8 cellular contexts compared by ENCODE assay signal in the genomic region with DNA sequence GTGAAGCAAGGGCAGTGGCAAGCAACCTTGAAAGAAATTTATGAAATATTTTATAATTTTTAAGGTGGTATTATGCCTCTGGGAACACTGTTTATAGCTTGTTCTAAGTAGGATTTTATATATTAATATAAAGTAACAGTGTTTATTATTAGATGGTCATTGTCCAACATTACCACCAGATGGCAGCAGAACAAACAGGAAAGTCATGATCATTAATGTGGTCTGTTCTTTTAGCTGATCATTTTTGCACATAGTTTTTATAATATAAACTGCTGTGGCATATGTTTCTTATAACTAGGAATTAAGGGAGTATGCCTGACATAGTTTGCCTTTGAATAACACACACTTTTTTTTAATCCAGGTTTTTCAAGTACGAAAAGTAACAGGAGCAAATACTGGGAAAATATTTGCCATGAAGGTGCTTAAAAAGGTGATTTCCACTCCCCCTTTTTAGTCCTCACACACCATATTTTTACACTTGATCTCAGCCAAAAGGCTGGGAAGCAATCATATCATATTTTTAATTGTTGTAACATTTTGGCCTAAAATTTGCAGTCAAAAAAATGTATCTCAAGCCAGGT. TPM values are rescaled to one million over a fixed set of nuclear protein-coding genes. Genes with fewer than 3 reads are reported as not detected.
A peak's percentile ranks its signal among the peaks of the same experiment; 100 is the strongest.
DNase-seq lines count a peak whose midpoint lies in the region; ATAC-seq and TF ChIP-seq lines count a peak whose summit lies in the region.

No MANE protein-coding gene starts in this region.

- H3K9me3 Mint-ChIP-seq in Caco-2 (ENCODE audit: unreplicated experiment), result no peaks in the 10 kb centered on the region

- H3K27me3 ChIP-seq in Caco-2 (replicated peaks; ENCODE audit: control insufficient read depth, insufficient read depth, low read length) (no peaks in the 10 kb centered on the region), HCT116 (ENCODE audit: insufficient read depth, low read length) (no peaks in the 10 kb centered on the region), colonic mucosa (no peaks in the 10 kb centered on the region), mesendoderm (ENCODE audit: insufficient read depth, low read length, poor library complexity) (no peaks in the 10 kb centered on the region)
- no peaks in the 10 kb centered on the region for H3K27me3 ChIP-seq in effector memory CD4-positive, alpha-beta T cell (replicated peaks; ENCODE audit: control insufficient read depth, insufficient read depth, low read length, poor library complexity, severe bottlenecking)

- H4K20me1 ChIP-seq in HCT116 (ENCODE audit: insufficient read depth), result no peaks in the 10 kb centered on the region

- H3K79me2 ChIP-seq in HCT116 (ENCODE audit: insufficient read depth, low read length) (peaks cover 50% of the 10 kb centered on the region), mesendoderm (ENCODE audit: control insufficient read depth, insufficient read depth, low read length) (no peaks in the 10 kb centered on the region)

- peak; percentile 74 for TF ChIP-seq RAD21 in HCT116 (IDR thresholded peaks at IDR 0.05; ENCODE audit: low read depth)

- peaks cover 62% of the 10 kb centered on the region for H3K36me3 Mint-ChIP-seq in Caco-2 (ENCODE audit: insufficient read depth, unreplicated experiment)

- no peak overlapping the region for H3K18ac ChIP-seq in mesendoderm (ENCODE audit: low read length)

- H3K56ac ChIP-seq in mesendoderm (ENCODE audit: low read length), result no peak overlapping the region

- ATAC-seq in HCT116 (peak; percentile 72), HG03457 (IDR thresholded peaks at IDR 0.05; ENCODE audit: unreplicated experiment) (no peak)

- no peak overlapping the region for H3K4me3 ChIP-seq in Caco-2 (ENCODE audit: low read depth, low read length)
- H3K4me3 ChIP-seq in HCT116 (replicated peaks in 1 of 2; ENCODE audit: low read depth in 1 of 2, low read length in 2 of 2), result no peak overlapping the region
- H3K4me3 ChIP-seq in colonic mucosa, result no peak overlapping the region
- no peak overlapping the region for H3K4me3 ChIP-seq in mesendoderm (ENCODE audit: low read length)
- H3K4me3 ChIP-seq in effector memory CD4-positive, alpha-beta T cell (ENCODE audit: insufficient read depth, low read depth, low read length, poor library complexity, severe bottlenecking), result no peak overlapping the region

- no peak overlapping the region for H2AK5ac ChIP-seq in mesendoderm (ENCODE audit: low read length)

- H3K4me1 ChIP-seq in Caco-2 (no peaks in the 10 kb centered on the region), HCT116 (ENCODE audit: control insufficient read depth in 1 of 2, insufficient read depth in 2 of 2, low read length in 2 of 2) (no peaks in the 10 kb centered on the region), colonic mucosa (no peaks in the 10 kb centered on the region), mesendoderm (ENCODE audit: control insufficient read depth, low read depth, low read length) (no peaks in the 10 kb centered on the region)
- H3K4me1 ChIP-seq in effector memory CD4-positive, alpha-beta T cell (ENCODE audit: control insufficient read depth, insufficient read depth, low read length, poor library complexity, severe bottlenecking), result no peaks in the 10 kb centered on the region

- no peak overlapping the region for H3K27ac Mint-ChIP-seq in Caco-2 (ENCODE audit: unreplicated experiment)

- no peaks in the 10 kb centered on the region for H3K79me1 ChIP-seq in mesendoderm (ENCODE audit: low read length)

- no peak overlapping the region for H2BK15ac ChIP-seq in mesendoderm (replicated peaks; ENCODE audit: low read depth)

- intact Hi-C loops in Caco-2 (cut with micrococcal nuclease; ENCODE audit: unreplicated experiment) (loop anchor here (5.0 kb wide), 1 partner anchor 123 kb away; no protein-coding TSS in a partner anchor), HCT116 (cut with micrococcal nuclease) (loop anchor here (5.0 kb wide), 1 partner anchor 123 kb away; no protein-coding TSS in a partner anchor), colonic mucosa (cut with DNase I) (no loop called here)

- H3K9me3 ChIP-seq in Caco-2 (no peaks in the 10 kb centered on the region), HCT116 (ENCODE audit: control insufficient read depth in 1 of 2, insufficient read depth in 1 of 2, low read depth in 1 of 2, low read length in 2 of 2) (no peaks in the 10 kb centered on the region), colonic mucosa (no peaks in the 10 kb centered on the region)
- no peaks in the 10 kb centered on the region for H3K9me3 ChIP-seq in effector memory CD4-positive, alpha-beta T cell (ENCODE audit: control insufficient read depth, low read length)

- TF ChIP-seq CTCF in Caco-2 (IDR thresholded peaks at IDR 0.05; ENCODE audit: insufficient read depth in 1 of 2, low read depth in 1 of 2, low read length in 1 of 2, severe bottlenecking in 1 of 2, unreplicated experiment in 1 of 2), result peak; percentile 43 to 58
- TF ChIP-seq CTCF in HCT116 (IDR thresholded peaks at IDR 0.05 in 2 of 3, conservative IDR thresholded peaks at IDR 0.05 in 1 of 3; ENCODE audit: borderline replicate concordance in 1 of 3, insufficient read depth in 1 of 3, low read depth in 2 of 3, low read length in 2 of 3), result peak; percentile 65 to 76 (median 71); a peak in 5 of 6 replicates
- peak; percentile 67 for TF ChIP-seq CTCF in colonic mucosa (IDR thresholded peaks at IDR 0.05)

- H3K23ac ChIP-seq in mesendoderm (ENCODE audit: low read length), result no peak overlapping the region

- no peaks in the 10 kb centered on the region; the same call in none of the 2 replicates for H3K36me3 ChIP-seq in Caco-2 (ENCODE audit: control insufficient read depth, insufficient read depth, low read length)
- H3K36me3 ChIP-seq in HCT116 (ENCODE audit: control insufficient read depth in 1 of 2, insufficient read depth in 2 of 2, low read length in 2 of 2), result peaks cover 31 to 32% of the 10 kb centered on the region in 2 experiments
- H3K36me3 ChIP-seq in colonic mucosa, result no peaks in the 10 kb centered on the region
- H3K36me3 ChIP-seq in mesendoderm (ENCODE audit: control insufficient read depth, insufficient read depth, low read length), result no peaks in the 10 kb centered on the region
- peaks cover 57% of the 10 kb centered on the region for H3K36me3 ChIP-seq in effector memory CD4-positive, alpha-beta T cell (ENCODE audit: control insufficient read depth, insufficient read depth, low read length)

- TF ChIP-seq POLR2A in HCT116 (IDR thresholded peaks at IDR 0.05; ENCODE audit: borderline replicate concordance, extremely low read depth, insufficient read depth, insufficient read length), result no peak

- no peak overlapping the region for H4K8ac ChIP-seq in mesendoderm (ENCODE audit: low read depth, low read length)

- POLR2A ChIA-PET in Caco-2 (lab: Charles Lee) (interaction anchor here (0.5 to 0.8 kb wide), 2 partner anchors 50 to 207 kb away, joined by 3 to 4 read pairs; partner anchors contain the start of genes PTRH2, RNFT1 and VMP1), HCT116 (lab: Charles Lee) (interaction anchor here (1.4 kb wide), 1 partner anchor 21 kb away, joined by 4 read pairs; the partner anchor contains the start of genes RPS6KB1 and TUBD1)

- H3K4me3 Mint-ChIP-seq in Caco-2 (ENCODE audit: unreplicated experiment), result no peak overlapping the region

- H3K9ac ChIP-seq in HCT116 (ENCODE audit: low read length), result no peak overlapping the region
- H3K9ac ChIP-seq in colonic mucosa (ENCODE audit: low read depth in 2 of 2, low read length in 2 of 2), result no peak overlapping the region
- no peak overlapping the region for H3K9ac ChIP-seq in mesendoderm (ENCODE audit: low read length)

- H3K4ac ChIP-seq in mesendoderm (ENCODE audit: low read depth, low read length), result no peak overlapping the region

- H2BK120ac ChIP-seq in mesendoderm (ENCODE audit: low read depth, low read length), result no peak overlapping the region

- no peaks in the 10 kb centered on the region for H3K4me1 Mint-ChIP-seq in Caco-2 (ENCODE audit: low read depth, unreplicated experiment)

- no peak overlapping the region for H3K4me2 ChIP-seq in HCT116 (ENCODE audit: low read length)
- H3K4me2 ChIP-seq in mesendoderm (ENCODE audit: low read length), result no peak overlapping the region

- DNase-seq in Caco-2, result peak in 1 of 2 experiments; percentile 50
- peak; percentile 19 for DNase-seq in HCT116 (ENCODE audit: low read depth, low spot score)
- peak; percentile 29 for DNase-seq in NCI-H82 treated with DMSO at 0.1 percent for 48 hours (lab: John Stamatoyannopoulos, UW; ENCODE audit: unreplicated experiment)
- DNase-seq in colonic mucosa, result no peak
- peak; percentile 13 for DNase-seq in mesendoderm
- DNase-seq in ureter (ENCODE audit: low spot score), result no peak
- DNase-seq in effector memory CD4-positive, alpha-beta T cell, result no peak

- H2AFZ ChIP-seq in HCT116 (ENCODE audit: low read depth, low read length, poor library complexity, severe bottlenecking), result no peak overlapping the region

- no CpG with 5 or more reads among the region's 1 CpG for whole genome bisulfite sequencing in mesendoderm (ENCODE audit: extremely low coverage, insufficient coverage, low lambda C conversion rate)

- RAD21 ChIA-PET in HCT116 (lab: Charles Lee; ENCODE audit: low non-redundant PET in 1 of 2, low total read pairs in 2 of 2, uncharacterized antibody in 2 of 2, unreplicated experiment in 2 of 2), result interaction anchor here (0.6 to 1.7 kb wide), 4 partner anchors 57 to 162 kb away, joined by 3 to 5 read pairs (median 3); no protein-coding TSS in a partner anchor

- H3K27me3 Mint-ChIP-seq in Caco-2 (ENCODE audit: insufficient read depth, unreplicated experiment), result no peaks in the 10 kb centered on the region

- no peak overlapping the region for H2BK5ac ChIP-seq in mesendoderm (ENCODE audit: low read length)

- H4K5ac ChIP-seq in mesendoderm (ENCODE audit: low read length), result no peak overlapping the region

- H3K9me2 ChIP-seq in HCT116 (ENCODE audit: insufficient read depth), result no peaks in the 10 kb centered on the region

- CTCF ChIA-PET in Caco-2 (lab: Charles Lee) (interaction anchor here (0.5 to 1.1 kb wide), 8 partner anchors 21 to 230 kb away, joined by 3 to 14 read pairs (median 4); partner anchors contain the start of gene RNFT1), HCT116 (lab: Charles Lee) (interaction anchor here (0.6 to 2.2 kb wide), 31 partner anchors 9 to 355 kb away, joined by 3 to 28 read pairs (median 5); partner anchors contain the start of genes PTRH2, RNFT1, RPS6KB1 and TUBD1)

- BruUV-seq in Caco-2 (replicated peaks; lab: Mats Ljungman, UMichigan) (no TSS peak), HCT116 (replicated peaks; lab: Mats Ljungman, UMichigan) (no TSS peak)

- H3K27ac ChIP-seq in HCT116 (ENCODE audit: low read depth, low read length) (no peak overlapping the region), colonic mucosa (no peak overlapping the region), mesendoderm (ENCODE audit: low read depth, low read length) (no peak overlapping the region)
- no peak overlapping the region for H3K27ac ChIP-seq in effector memory CD4-positive, alpha-beta T cell (ENCODE audit: insufficient read depth, low read length, poor library complexity, severe bottlenecking)

RNA-seq across cellular contexts. Expression of gene RPS6KB1, which starts 21.4 kb away (rescaled TPM):
- total RNA-seq in Caco-2 (2022) (66.9 and 68.3 TPM in 2 replicates), HCT116 (2021; ENCODE audit: unreplicated experiment) (75.7 TPM), colonic mucosa (10 to 100 TPM; 24.1 to 26.8 TPM), ureter (46.8 TPM)
- polyA plus RNA-seq in HCT116 (2012), result 19.3 and 30.2 TPM in 2 replicates
- polyA plus RNA-seq in mesendoderm (2013, experiment 1 of 2), result 13.3 TPM
- 13.3 TPM for polyA plus RNA-seq in mesendoderm (2013, experiment 2 of 2)

RNA-seq across cellular contexts. Expression of gene TUBD1, which starts 21.6 kb away (rescaled TPM):
- total RNA-seq in Caco-2 (2022) (22.5 and 23.6 TPM in 2 replicates), HCT116 (2021; ENCODE audit: unreplicated experiment) (13.0 TPM), colonic mucosa (1 to 10 TPM; 5.9 to 7.9 TPM), ureter (9.4 TPM)
- 7.9 and 11.9 TPM in 2 replicates for polyA plus RNA-seq in HCT116 (2012)
- 14.9 TPM for polyA plus RNA-seq in mesendoderm (2013, experiment 1 of 2)
- 15.1 TPM for polyA plus RNA-seq in mesendoderm (2013, experiment 2 of 2)

RNA-seq across cellular contexts. Expression of gene RNFT1, which starts 50.2 kb away (rescaled TPM):
- total RNA-seq in Caco-2 (2022), result 26.3 and 30.5 TPM in 2 replicates
- total RNA-seq in HCT116 (2021; ENCODE audit: unreplicated experiment), result 24.2 TPM
- polyA plus RNA-seq in HCT116 (2012), result 14.0 and 17.8 TPM in 2 replicates
- total RNA-seq in colonic mucosa, result 10 to 100 TPM; 21.6 to 25.6 TPM
- 5.3 TPM for polyA plus RNA-seq in mesendoderm (2013, experiment 1 of 2)
- 5.7 TPM for polyA plus RNA-seq in mesendoderm (2013, experiment 2 of 2)
- 15.0 TPM for total RNA-seq in ureter

Comparison
In these comparisons a context has a peak if more than half of its experiments do, and no peak if none do; other contexts are left out.
1. DNase-seq: peak in HCT116 (single experiment), NCI-H82 treated with DMSO at 0.1 percent for 48 hours (single experiment) and mesendoderm (single experiment); none in colonic mucosa (single experiment), ureter (single experiment) and effector memory CD4-positive, alpha-beta T cell (0 of 3).
2. Peak in every context shown above with its lines, with median percentiles within 50 percentile points of each other: CTCF ChIP-seq.